Comparison of ENCODE assay signal across 8 cellular contexts in the genomic region with DNA sequence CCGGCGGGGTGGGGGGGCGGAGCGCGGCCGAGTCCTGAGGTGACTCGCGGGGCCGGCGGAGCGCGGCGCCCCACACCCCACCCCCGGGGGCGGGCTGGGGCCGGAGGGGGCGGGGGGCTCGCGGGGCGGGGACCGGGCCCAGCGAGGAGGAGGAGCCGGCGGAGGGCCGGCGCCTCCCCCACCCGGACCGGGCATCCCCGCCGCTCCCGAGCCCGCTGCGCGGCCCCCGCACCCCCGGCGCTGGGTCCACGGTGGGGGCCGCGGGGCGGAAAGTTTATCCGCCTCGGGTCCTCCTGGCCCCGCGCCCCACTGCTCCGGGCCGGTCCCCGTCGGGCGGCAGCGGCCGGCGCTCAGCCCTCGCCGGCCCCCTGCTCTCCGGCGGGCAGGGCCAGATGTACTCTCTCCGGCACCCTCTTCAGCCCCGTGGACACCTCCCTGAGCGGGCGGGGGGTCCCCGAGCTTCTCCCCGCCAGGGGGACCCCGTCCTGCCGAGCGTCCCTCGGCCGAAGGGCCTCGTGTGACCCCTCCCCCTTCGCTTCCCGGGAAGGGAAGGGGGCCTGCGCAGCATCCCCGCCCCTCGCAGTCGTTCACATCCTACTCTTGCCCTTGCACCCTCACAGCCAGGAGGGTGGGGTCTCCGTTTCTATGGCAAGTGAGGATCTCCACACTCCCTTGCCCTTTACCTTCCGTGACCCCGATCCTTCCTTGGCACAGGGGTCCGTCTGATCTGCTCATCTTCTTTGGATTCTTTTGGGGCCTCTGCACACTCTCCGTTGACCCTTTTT. TPM values are rescaled to one million over a fixed set of nuclear protein-coding genes. Genes with fewer than 3 reads are reported as not detected.
DNase-seq lines count a peak whose midpoint lies in the region; ATAC-seq, FAIRE-seq and TF ChIP-seq lines count a peak whose summit lies in the region.

No MANE protein-coding gene starts in this region.

- no peaks in the 10 kb centered on the region for H3K9me3 Mint-ChIP-seq in CD4-positive, CD25-positive, alpha-beta regulatory T cell

- no peak for TF ChIP-seq POLR2A in K562 (conservative IDR thresholded peaks at IDR 0.05)

- H3K27me3 Mint-ChIP-seq in CD4-positive, CD25-positive, alpha-beta regulatory T cell, result peaks cover 5% of the 10 kb centered on the region

- 3% methylated on average over 43 of the region's 80 CpGs for WGBS in K562 (ENCODE audit: insufficient coverage, low coverage, missing lambda C conversion rate)
- WGBS in small intestine, 3 donors, result 0 to 1% (median 1%) methylated on average over 23 to 80 of the region's 80 CpGs

- no peak for TF ChIP-seq EP300 in K562 (IDR thresholded peaks at IDR 0.05; ENCODE audit: low read length)

- ATAC-seq in CD4-positive, CD25-positive, alpha-beta regulatory T cell (ENCODE audit: low read depth in 2 of 2), result no peak
- ATAC-seq in K562, result 0 out of 3 replicates have a peak, but pooled peaks have one; percentile 0
- ATAC-seq in GM21367 (IDR thresholded peaks at IDR 0.05; ENCODE audit: unreplicated experiment), result no peak

- peak overlapping the region; percentile 76 for H3K4me2 ChIP-seq in K562 (ENCODE audit: insufficient read depth, low read length)

- POLR2A ChIA-PET in K562 (lab: Yijun Ruan, JAX), result interaction anchor here (0.7 to 1.6 kb wide), 3 partner anchors 15 to 438 kb away, joined by 3 to 5 read pairs (median 4); no protein-coding TSS in a partner anchor

- H3K4me3 Mint-ChIP-seq in CD4-positive, CD25-positive, alpha-beta regulatory T cell, result peak overlapping the region; percentile 93 to 100 (median 98)

- no peaks in the 10 kb centered on the region for H3K27me3 ChIP-seq in CD4-positive, CD25-positive, alpha-beta regulatory T cell (ENCODE audit: control insufficient read depth, insufficient read depth, low read length)
- H3K27me3 ChIP-seq in K562 (ENCODE audit: control insufficient read depth in 2 of 2, insufficient read depth in 2 of 2, low read length in 2 of 2) (no peaks in the 10 kb centered on the region), iPS-15b (ENCODE audit: control insufficient read depth, insufficient read depth, low read length) (no peaks in the 10 kb centered on the region), small intestine (ENCODE audit: control insufficient read depth in 2 of 2, insufficient read depth in 2 of 2, low read length in 2 of 2) (no peaks in the 10 kb centered on the region)

- no peak for TF ChIP-seq RAD21 in K562 (CRISPR knock-in tag; conservative IDR thresholded peaks at IDR 0.05 in 1 of 2, IDR thresholded peaks at IDR 0.05 in 1 of 2)

- H3K4me1 Mint-ChIP-seq in CD4-positive, CD25-positive, alpha-beta regulatory T cell, result peaks cover 26 to 54% (median 49%) of the 10 kb centered on the region in 4 donors

- in situ Hi-C loops in K562 (cut with MboI), result no loop called here

- no peaks in the 10 kb centered on the region for H3K9me3 ChIP-seq in CD4-positive, CD25-positive, alpha-beta regulatory T cell (ENCODE audit: control insufficient read depth in 2 of 2, low read length in 2 of 2)
- H3K9me3 ChIP-seq in SK-N-MC (ENCODE audit: low read depth, low read length) (no peaks in the 10 kb centered on the region), K562 (replicated peaks; ENCODE audit: control insufficient read depth, insufficient read depth, low read depth, low read length) (no peaks in the 10 kb centered on the region), iPS-15b (ENCODE audit: control insufficient read depth, insufficient read depth, low read length) (no peaks in the 10 kb centered on the region), small intestine (ENCODE audit: control insufficient read depth, low read depth) (no peaks in the 10 kb centered on the region)

- no TSS peak for BruUV-seq in K562 (replicated peaks; lab: Mats Ljungman, UMichigan)

- H3K9me1 ChIP-seq in K562 (ENCODE audit: control insufficient read depth, insufficient read depth, low read length), result peaks cover 9% of the 10 kb centered on the region

- H3K79me2 ChIP-seq in K562 (ENCODE audit: control insufficient read depth, insufficient read depth, low read length), result peaks cover 57% of the 10 kb centered on the region

- DNase-seq in CD4-positive, CD25-positive, alpha-beta regulatory T cell, result peak; percentile 1 to 50 (median 25)
- DNase-seq in HCEC 1CT (peak; percentile 27), SK-N-MC (ENCODE audit: low read depth, low spot score) (no peak), K562 (ENCODE audit: extremely low read depth in 1 of 4, low spot score in 3 of 4) (peak; percentile 58 to 95 (median 90)), small intestine (no peak), HT-29 (ENCODE audit: low spot score) (no peak)

- H4K20me1 ChIP-seq in K562 (replicated peaks; ENCODE audit: control insufficient read depth, insufficient read depth, low read length), result peaks cover 24% of the 10 kb centered on the region

- H3K27ac Mint-ChIP-seq in CD4-positive, CD25-positive, alpha-beta regulatory T cell, result peak overlapping the region; percentile 92 to 100 (median 96)

- FAIRE-seq in K562 (lab: Jason Lieb, UNC) (no peak), small intestine (lab: Jason Lieb, UNC) (no peak)

- peak; percentile 9 to 27 (median 16); a peak in 2 of 6 replicates for TF ChIP-seq CTCF in K562 (IDR thresholded peaks at IDR 0.05 in 2 of 3, conservative IDR thresholded peaks at IDR 0.05 in 1 of 3; ENCODE audit: insufficient read depth in 2 of 3, low read depth in 1 of 3, low read length in 3 of 3)

- no peak overlapping the region; the same call in 1 of the 2 replicates for H2AFZ ChIP-seq in K562 (ENCODE audit: low read depth, low read length)

- CTCF ChIA-PET in K562 (lab: Yijun Ruan, JAX; ENCODE audit: low intra/inter-chr PET ratio), result interaction anchor here (0.9 kb wide), 1 partner anchor 284 kb away, joined by 3 read pairs; no protein-coding TSS in a partner anchor

- intact Hi-C loops in K562 (cut with micrococcal nuclease), result loop anchor here (5.0 kb wide), 1 partner anchor 59 kb away; no protein-coding TSS in a partner anchor

- peaks cover 25% of the 10 kb centered on the region for H3K4me1 ChIP-seq in CD4-positive, CD25-positive, alpha-beta regulatory T cell (ENCODE audit: control insufficient read depth, insufficient read depth, low read length, poor library complexity, severe bottlenecking)
- peaks cover 13 to 23% of the 10 kb centered on the region in 2 experiments; a peak in 4 of 5 replicates for H3K4me1 ChIP-seq in K562 (replicated peaks in 1 of 2; ENCODE audit: control insufficient read depth in 2 of 2, insufficient read depth in 2 of 2, low read length in 2 of 2)
- peaks cover 25% of the 10 kb centered on the region for H3K4me1 ChIP-seq in iPS-15b (ENCODE audit: control insufficient read depth, insufficient read depth, low read length)
- peaks cover 5 to 8% of the 10 kb centered on the region in 2 donors for H3K4me1 ChIP-seq in small intestine (ENCODE audit: control insufficient read depth in 2 of 2, insufficient read depth in 1 of 2, low read depth in 1 of 2, low read length in 1 of 2)

- peak overlapping the region; percentile 62 for H3K4me3 ChIP-seq in CD4-positive, CD25-positive, alpha-beta regulatory T cell (ENCODE audit: low read depth, low read length)
- H3K4me3 ChIP-seq in SK-N-MC, result peak overlapping the region; percentile 74
- peak overlapping the region; percentile 71 for H3K4me3 ChIP-seq in K562
- peak overlapping the region; percentile 88 for H3K4me3 ChIP-seq in iPS-15b (ENCODE audit: low read depth, low read length)
- H3K4me3 ChIP-seq in small intestine (ENCODE audit: low read depth in 1 of 2, low read length in 2 of 2), result peak overlapping the region; percentile 80

- no peaks in the 10 kb centered on the region for H3K36me3 Mint-ChIP-seq in CD4-positive, CD25-positive, alpha-beta regulatory T cell

- H3K9ac ChIP-seq in SK-N-MC (ENCODE audit: insufficient read length) (peak overlapping the region; percentile 78), K562 (ENCODE audit: insufficient read depth in 1 of 2, low read depth in 2 of 2, low read length in 2 of 2) (peak overlapping the region; percentile 49 to 93; a peak in 3 of 4 replicates), iPS-15b (ENCODE audit: low read depth, low read length) (peak overlapping the region; percentile 81)

- peaks cover 2% of the 10 kb centered on the region for H3K36me3 ChIP-seq in CD4-positive, CD25-positive, alpha-beta regulatory T cell (ENCODE audit: control insufficient read depth, insufficient read depth, low read length)
- H3K36me3 ChIP-seq in SK-N-MC (ENCODE audit: insufficient read depth, low read length) (no peaks in the 10 kb centered on the region), K562 (ENCODE audit: control insufficient read depth, insufficient read depth, low read length) (0 out of 3 replicates have a peak, but pooled peaks cover 4% of the 10 kb centered on the region), iPS-15b (ENCODE audit: control insufficient read depth, insufficient read depth, low read length) (no peaks in the 10 kb centered on the region), small intestine (ENCODE audit: control insufficient read depth in 2 of 2, insufficient read depth in 2 of 2, low read length in 2 of 2) (no peaks in the 10 kb centered on the region)

- H3K27ac ChIP-seq in CD4-positive, CD25-positive, alpha-beta regulatory T cell (ENCODE audit: insufficient read depth, low read length, poor library complexity, severe bottlenecking), result peak overlapping the region; percentile 66
- no peak overlapping the region for H3K27ac ChIP-seq in SK-N-MC
- peak overlapping the region; percentile 37; the same call in 2 of the 3 replicates for H3K27ac ChIP-seq in K562 (ENCODE audit: extremely low read depth, low read depth, low read length)
- H3K27ac ChIP-seq in small intestine (ENCODE audit: low read depth in 1 of 2, low read length in 1 of 2), result peak overlapping the region in 1 of 2 donors; percentile 61

RNA-seq across cellular contexts. Expression of gene CAMTA1, which starts 0.7 kb away (rescaled TPM):
- 48.8 TPM for total RNA-seq in CD4-positive, CD25-positive, alpha-beta regulatory T cell
- polyA plus RNA-seq in CD4-positive, CD25-positive, alpha-beta regulatory T cell, result 100 to 1,000 TPM in 1 of 4 donors, 10 to 100 TPM in 3; 79.9 to 112 (median 81.9) TPM
- total RNA-seq in K562 (2011; cell fraction: chromatin; rRNA removed; ENCODE audit: low replicate concordance), result 20.6 and 31.7 TPM in 2 replicates
- total RNA-seq in K562 (2011; cell fraction: nucleolus; rRNA removed), result 11.8 and 14.1 TPM in 2 replicates
- 35.6 and 49.6 TPM in 2 replicates for total RNA-seq in K562 (2011; cell fraction: nucleoplasm; rRNA removed)
- total RNA-seq in K562 (2014; rRNA removed) (41.8 and 43.9 TPM in 2 replicates), K562 (2014; rRNA removed; fragmentation: Illumina TruSeq; extraction: Trizol) (61.2 and 66.8 TPM in 2 replicates), K562 (2015; rRNA removed; fragmentation: Illumina TruSeq; extraction: Trizol) (53.0 and 65.9 TPM in 2 replicates), K562 (2021) (72.4 and 74.7 TPM in 2 replicates)
- polyA plus RNA-seq in K562 (2011; rRNA removed) (45.4 and 57.4 TPM in 2 replicates), K562 (2014; fragmentation: Illumina TruSeq; extraction: Trizol) (137 and 161 TPM in 2 replicates), K562 (2014; fragmentation: Nextera tagmentation; extraction: Ambion mirVana) (10 to 100 TPM; 59.8 to 77.4 TPM), K562 (2014; rRNA removed) (81.0 and 98.3 TPM in 2 replicates), small intestine (100 to 1,000 TPM; 122 to 177 (median 172) TPM)
- 13.7 and 47.2 TPM in 2 replicates for polyA plus RNA-seq in K562 (2011; cell fraction: cytosol; rRNA removed)
- 11.8 and 21.1 TPM in 2 replicates for polyA plus RNA-seq in K562 (2011; cell fraction: nucleus; rRNA removed)
- polyA plus RNA-seq in K562 (2012), result 58.8 and 114 TPM in 2 replicates
- polyA minus RNA-seq in K562 (2011; rRNA and poly(A)+ RNA removed), result 19.2 and 21.2 TPM in 2 replicates
- polyA minus RNA-seq in K562 (2011; cell fraction: cytosol; rRNA and poly(A)+ RNA removed), result 10.4 and 12.7 TPM in 2 replicates
- 12.7 and 15.7 TPM in 2 replicates for polyA minus RNA-seq in K562 (2011; cell fraction: nucleus; rRNA and poly(A)+ RNA removed)
- 38.6 and 62.2 TPM in 2 replicates for total RNA-seq in HT-29 (2014; rRNA removed; shearing (Covaris generic))

Comparison
In these comparisons a context has a peak if more than half of its experiments do, and no peak if none do; other contexts are left out.
1. DNase-seq: peak in CD4-positive, CD25-positive, alpha-beta regulatory T cell (3 of 3), HCEC 1CT (single experiment) and K562 (4 of 4); none in SK-N-MC (single experiment), small intestine (single experiment) and HT-29 (single experiment).
2. Peak in every context shown above with its lines, with median percentiles within 50 percentile points of each other: H3K4me3 ChIP-seq and H3K9ac ChIP-seq.